ENCODE assay signal across 26 cellular contexts in the genomic region with DNA sequence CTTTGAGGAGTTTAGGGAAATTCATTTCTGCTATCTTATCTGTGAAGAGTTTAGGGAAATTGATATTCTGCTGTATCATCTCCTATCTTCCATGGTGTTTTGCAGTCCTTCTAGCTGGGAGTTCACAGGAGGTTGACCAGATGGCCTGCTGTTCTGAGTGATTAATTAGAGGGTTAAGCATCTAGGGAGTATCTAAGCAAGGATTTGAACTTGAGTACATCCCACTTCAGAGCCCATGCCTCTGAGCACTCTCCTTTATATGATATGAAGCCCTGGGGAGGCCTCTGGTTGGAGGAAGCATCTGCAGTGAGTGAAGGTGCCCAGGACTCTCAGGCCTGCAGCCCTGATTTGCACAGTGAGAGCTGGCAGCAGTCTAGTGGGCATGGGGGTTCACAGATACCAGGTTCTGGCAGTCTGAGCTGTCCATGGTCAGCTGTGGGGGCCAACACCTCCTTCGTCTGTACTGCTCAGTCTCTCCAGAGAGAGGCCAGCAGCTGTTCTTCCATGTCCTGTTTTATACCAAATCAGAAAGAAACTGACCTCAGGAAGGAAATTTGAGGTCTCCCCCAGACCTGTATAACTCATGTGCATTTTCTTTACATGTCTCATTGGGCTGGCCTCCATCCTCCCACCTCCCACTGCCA.
"Had no signal": no experiment of that assay in that cellular context is flagged by ENCODE, and none has a peak within 500 bp of the region (broad histone marks: within the 10 kb centered on the region; RNA-seq: fewer than 3 reads in every experiment).

No MANE protein-coding gene starts in this region.

- H3K9ac ChIP-seq: KMS-11 had no signal

- H3K4me3 ChIP-seq: adrenal gland had no signal

- H3K4me1 ChIP-seq: adrenal gland had no signal

- H3K36me3 ChIP-seq: adrenal gland had no signal

- ATAC-seq: activated CD4-positive, alpha-beta T cell treated with anti-CD3 and anti-CD28 coated beads for 36 hours; activated T-cell treated with anti-CD3 and anti-CD28 coated beads, Interleukin-2, amount 50 U/mL, for 72 hours; Panc1; Right ventricle myocardium inferior; T-cell had no signal

- DNase-seq: activated CD4-positive, alpha-beta memory T cell treated with anti-CD3 and anti-CD28 coated beads, Interleukin-2, amount 10 ng/mL, durations not matched to agents 7 days and 5 days; activated CD4-positive, alpha-beta T cell treated with anti-CD3 and anti-CD28 coated beads for 36 hours; activated CD4-positive, alpha-beta T cell treated with anti-CD3 and anti-CD28 coated beads, Interleukin-2, amount 50 U/mL, for 1 hour; activated gamma-delta T cell treated with Interleukin-2 at 50 U/mL for 16 hours; activated naive CD4-positive, alpha-beta T cell treated with anti-CD3 and anti-CD28 coated beads, Interleukin-2, amount 10 ng/mL, durations not matched to agents 7 days and 5 days; activated naive CD8-positive, alpha-beta T cell treated with anti-CD3 and anti-CD28 coated beads, Interleukin-2, amount 10 ng/mL, durations not matched to agents 7 days and 5 days; activated T-cell treated with anti-CD3 and anti-CD28 coated beads for 4 hours; activated T-cell treated with anti-CD3 and anti-CD28 coated beads, Interleukin-2, amount 50 U/mL, for 72 hours; adrenal gland; cortex of kidney; MM.1S; NCI-H1105 treated with DMSO at 0.1 percent for 48 hours; NCI-H1436 treated with DMSO at 0.1 percent for 48 hours; NCI-H187; NCI-H2081; NCI-H526; NCI-H774; NK-92 treated with Interleukin-12 subunit alpha and Interleukin-12 subunit beta, amount 100 ng/mL, for 24 hours; OCI-M1; RPMI8226; T-cell; T-helper 2 cell had no signal

- H3K9me3 ChIP-seq: adrenal gland had no signal

- H3K27me3 ChIP-seq: adrenal gland had no signal

- H3K27ac ChIP-seq: adrenal gland, KMS-11, VCaP had no signal
